In genomic region chr6:45595010-45595851, GRCh38 we compare ENCODE assay signal across 1 cellular context.
TF ChIP-seq lines count a peak whose summit lies in the region.

No MANE protein-coding gene starts in this region.

TF ChIP-seq in IMR-90, 13 proteins besides CTCF, POLR2A, EP300 and RAD21 (continued from another document):
- TF ChIP-seq RCOR1 (IDR thresholded peaks at IDR 0.05; ENCODE audit: insufficient replicate concordance, low read length) (no peak), NFE2L2 (IDR thresholded peaks at IDR 0.05; ENCODE audit: low read depth, low read length) (no peak), SMC3 (IDR thresholded peaks at IDR 0.05; ENCODE audit: low read depth, low read length) (no peak), CEBPB (IDR thresholded peaks at IDR 0.05; ENCODE audit: low read depth, low read length) (no peak), RFX5 (IDR thresholded peaks at IDR 0.05; ENCODE audit: low read depth, low read length) (no peak), MAFK (IDR thresholded peaks at IDR 0.05; ENCODE audit: low read depth, low read length) (no peak), MXI1 (IDR thresholded peaks at IDR 0.05; ENCODE audit: borderline replicate concordance, low read depth, low read length) (no peak), MAZ (IDR thresholded peaks at IDR 0.05; ENCODE audit: borderline replicate concordance, low read depth, low read length) (no peak), ELK1 (IDR thresholded peaks at IDR 0.05; ENCODE audit: borderline replicate concordance, low read depth, low read length) (no peak)
